ENCODE assay signal across 16 cellular contexts in the genomic region with DNA sequence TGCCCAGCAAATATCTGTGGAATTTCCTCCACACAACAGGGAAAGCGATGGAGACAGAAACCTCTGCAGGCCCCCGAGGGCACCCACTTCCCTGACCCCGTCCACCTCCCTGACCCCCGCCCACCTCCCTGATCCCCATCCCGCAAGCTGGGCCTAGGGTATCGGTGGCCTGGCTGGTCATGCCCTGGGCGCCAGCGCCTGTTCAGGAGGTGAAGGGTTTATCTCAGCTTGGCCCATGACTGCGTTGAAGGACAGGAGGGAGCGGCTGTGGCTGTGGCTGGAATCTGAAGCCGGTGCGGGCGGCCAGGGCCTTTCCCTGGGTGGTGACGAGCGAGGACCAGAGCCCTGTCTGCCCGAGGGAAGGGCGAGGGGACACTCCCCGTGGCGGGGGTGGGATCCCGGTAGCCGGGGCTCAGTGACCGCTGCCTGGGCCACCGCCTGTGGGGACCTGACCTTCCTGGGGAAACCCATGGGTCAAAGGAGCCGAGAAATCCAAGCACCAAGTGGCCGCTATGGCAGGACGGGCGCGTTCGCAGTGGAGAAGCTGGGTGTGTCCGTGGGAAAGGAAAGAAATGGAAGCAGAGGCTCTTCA.
"Had no signal": no experiment of that assay in that cellular context is flagged by ENCODE, and none has a peak within 500 bp of the region (broad histone marks: within the 10 kb centered on the region; RNA-seq: fewer than 3 reads in every experiment).

No MANE protein-coding gene starts in this region.

- DNase-seq: activated B cell treated with CpG ODN at 0.5 μM for 24 hours; activated CD4-positive, alpha-beta T cell treated with anti-CD3 and anti-CD28 coated beads for 48 hours; activated CD8-positive, alpha-beta memory T cell treated with anti-CD3 and anti-CD28 coated beads, Interleukin-2, amount 50 U/mL, for 48 hours; activated naive CD8-positive, alpha-beta T cell treated with anti-CD3 and anti-CD28 coated beads for 36 hours; amygdala; brain microvascular endothelial cell; effector CD8-positive, alpha-beta T cell; foreskin melanocyte; mesenchymal stem cell; T-helper 2 cell had no signal

- H3K9me3 ChIP-seq: prostate gland, right lobe of liver had no signal

- ATAC-seq: left lobe of liver had no signal

- H3K27me3 ChIP-seq: brain microvascular endothelial cell, right lobe of liver had no signal

- H3K36me3 ChIP-seq: brain microvascular endothelial cell, prostate gland, right lobe of liver had no signal

- H3K4me3 ChIP-seq: prostate gland, right lobe of liver, smooth muscle cell had no signal

- H3K27ac ChIP-seq: brain microvascular endothelial cell, prostate gland had no signal

- H3K27ac Mint-ChIP-seq: activated B cell treated with CpG ODN at 0.5 μM for 24 hours; activated naive CD8-positive, alpha-beta T cell treated with anti-CD3 and anti-CD28 coated beads for 36 hours; nephron; stimulated activated naive CD8-positive, alpha-beta T cell treated with anti-CD3 and anti-CD28 coated beads, Interleukin-15, Interleukin-2, amounts not matched to agents 100 ng/mL and 50 ng/mL, for 24 hours had no signal

- H3K9me3 Mint-ChIP-seq: activated B cell treated with CpG ODN at 0.5 μM for 24 hours, nephron had no signal

- H3K4me2 ChIP-seq: smooth muscle cell had no signal

- H3K4me3 Mint-ChIP-seq: activated B cell treated with CpG ODN at 0.5 μM for 24 hours; activated naive CD8-positive, alpha-beta T cell treated with anti-CD3 and anti-CD28 coated beads for 36 hours; nephron; stimulated activated naive CD8-positive, alpha-beta T cell treated with anti-CD3 and anti-CD28 coated beads, Interleukin-15, Interleukin-2, amounts not matched to agents 100 ng/mL and 50 ng/mL, for 24 hours had no signal
